In the genomic region with DNA sequence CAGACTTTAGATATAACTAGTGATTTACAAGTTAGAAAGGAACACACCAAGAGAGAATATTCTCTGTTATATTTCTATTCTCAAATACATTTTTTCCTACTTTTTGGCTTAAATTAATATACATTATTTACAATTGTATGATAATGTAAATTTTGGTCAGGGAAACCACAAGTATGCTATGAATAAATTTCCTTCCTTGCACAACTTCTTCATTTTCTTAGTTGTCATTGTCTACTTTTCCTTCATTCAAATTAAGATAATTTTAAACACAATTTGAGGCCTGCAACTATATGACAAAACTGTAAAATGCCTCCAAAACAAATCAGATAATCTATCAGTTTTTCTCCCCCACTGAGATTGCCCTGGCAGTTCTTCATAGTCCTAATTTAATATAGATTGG, we compare ENCODE assay signal across 26 cellular contexts.
DNase-seq lines count a peak whose midpoint lies in the region; ATAC-seq, FAIRE-seq and TF ChIP-seq lines count a peak whose summit lies in the region.
"Had no signal": no experiment of that assay in that cellular context is flagged by ENCODE, and none has a peak within 500 bp of the region (broad histone marks: within the 10 kb centered on the region; RNA-seq: fewer than 3 reads in every experiment).

No MANE protein-coding gene starts in this region.

- POLR2A ChIA-PET in A673 (lab: Charles Lee; ENCODE audit: low non-redundant PET): no interaction called here

- no peak for DNase-seq in A673 (ENCODE audit: low spot score)
- no peak for DNase-seq in GM06990 (ENCODE audit: extremely low read depth, insufficient read length)
- no peak for DNase-seq in RCC 7860 (ENCODE audit: low spot score)
- DNase-seq in coronary artery (ENCODE audit: low spot score): no peak
- DNase-seq in HUDEP-2 (lab: John Stamatoyannopoulos, UW; ENCODE audit: unreplicated experiment in 76 of 76): no peak
- DNase-seq in stimulated activated CD4-positive, alpha-beta T cell treated with anti-CD3 and anti-CD28 coated beads, Interleukin-2, amount 100 ng/mL, for 48 hours: no peak
- DNase-seq: activated naive CD4-positive, alpha-beta T cell; activated T-cell treated with anti-CD3 and anti-CD28 coated beads, Interleukin-2, amount 50 U/mL, for 24 hours; amniotic stem cell; CD8-positive, alpha-beta memory T cell; DMS79; erythroblast; left colon; MV-4-11; NCI-H1694; NCI-H774; SK-N-SH; stimulated activated CD4-positive, alpha-beta T cell treated with anti-CD3 and anti-CD28 coated beads, Interleukin-1b, Interleukin-23, amount 100 ng/mL, for 48 hours; T1000; trophoblast cell had no signal

- intact Hi-C loops in A673 (cut with micrococcal nuclease; ENCODE audit: unreplicated experiment): loop anchor here (5.0 kb wide), 1 partner anchor 50 kb away; no protein-coding TSS in a partner anchor

- no TSS peak for BruUV-seq in A673 (replicated peaks; lab: Mats Ljungman, UMichigan)

- H3K4me3 ChIP-seq in A673 (ENCODE audit: low read depth, low read length, poor library complexity, severe bottlenecking) (no peak overlapping the region), GM06990 (replicated peaks; ENCODE audit: low read depth, low read length) (peak overlapping the region; percentile 31), coronary artery (no peak overlapping the region)

- H3K36me3 ChIP-seq in A673 (ENCODE audit: insufficient read depth, low read length, poor library complexity, severe bottlenecking) (peaks cover 13% of the 10 kb centered on the region), GM06990 (ENCODE audit: control insufficient read depth, insufficient read depth, low read length) (no peaks in the 10 kb centered on the region)

- no peak for TF ChIP-seq CTCF in A673 (conservative IDR thresholded peaks at IDR 0.05; ENCODE audit: low read depth, low read length)
- TF ChIP-seq CTCF in GM06990 (IDR thresholded peaks at IDR 0.05; ENCODE audit: insufficient read depth, low read length, poor library complexity, severe bottlenecking): no peak
- TF ChIP-seq CTCF in coronary artery (IDR thresholded peaks at IDR 0.05): no peak

- peaks cover 55% of the 10 kb centered on the region for H3K4me1 ChIP-seq in A673 (ENCODE audit: insufficient read depth, low read length, poor library complexity, severe bottlenecking)

- H3K27ac ChIP-seq in A673 (ENCODE audit: low read depth, low read length, poor library complexity, severe bottlenecking) (peak overlapping the region; percentile 66), coronary artery (no peak overlapping the region)
- H3K27ac ChIP-seq: HL-60 had no signal

- ATAC-seq in GM19395 (IDR thresholded peaks at IDR 0.05; ENCODE audit: unreplicated experiment): no peak
- ATAC-seq: activated CD4-positive, CD25-positive, alpha-beta regulatory T cell treated with anti-CD3 and anti-CD28 coated beads, Interleukin-2, amount 50 U/mL, for 24 hours; Panc1 had no signal

- H3K9me3 ChIP-seq in A673 (ENCODE audit: low read depth, low read length, poor library complexity, severe bottlenecking): peaks cover 11% of the 10 kb centered on the region

- CTCF ChIA-PET in A673 (lab: Charles Lee): interaction anchor here (0.6 kb wide), 1 partner anchor 18 kb away, joined by 3 read pairs; no protein-coding TSS in a partner anchor

- FAIRE-seq in RCC 7860 (lab: Jason Lieb, UNC) (peak; percentile 25), islet of Langerhans (lab: Jason Lieb, UNC) (peak; percentile 80)
- FAIRE-seq: frontal cortex had no signal

- H3K27me3 ChIP-seq in A673 (replicated peaks; ENCODE audit: insufficient read depth, low read depth, low read length, poor library complexity): no peaks in the 10 kb centered on the region
- H3K27me3 ChIP-seq in GM06990 (replicated peaks; ENCODE audit: control insufficient read depth, insufficient read depth, low read length): no peaks in the 10 kb centered on the region
